In the genomic region with DNA sequence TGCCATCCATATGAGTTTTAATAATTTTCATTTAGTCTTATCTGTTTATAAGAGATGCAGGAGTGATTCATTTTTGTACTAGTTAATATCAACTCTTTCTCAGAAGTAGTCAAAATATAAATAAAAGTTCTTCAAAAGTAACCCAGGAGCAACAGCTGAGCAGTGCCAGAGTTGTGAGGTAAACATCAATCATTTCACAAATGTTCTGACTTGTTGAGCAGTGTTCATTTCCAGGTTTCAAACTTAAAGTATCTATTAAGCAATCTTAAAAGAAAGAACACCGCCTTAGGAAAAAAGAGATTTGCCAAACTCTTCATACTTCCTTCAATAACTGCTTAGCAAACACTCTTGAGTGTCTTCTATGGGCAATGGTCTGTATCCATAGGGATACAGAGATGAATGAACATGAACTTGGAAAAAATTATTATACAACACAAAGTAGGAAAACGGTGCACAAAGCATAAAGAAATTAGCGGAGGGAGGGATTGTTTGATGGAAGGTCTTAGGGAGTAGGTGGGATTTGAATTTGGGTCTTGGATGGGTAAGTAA, we compare ENCODE assay signal across 1 cellular context.
TF ChIP-seq lines count a peak whose summit lies in the region.

No MANE protein-coding gene starts in this region.

TF ChIP-seq in GM23338, 12 proteins besides CTCF, POLR2A, EP300 and RAD21:
- TF ChIP-seq JUNB (IDR thresholded peaks at IDR 0.05; ENCODE audit: unreplicated experiment) (no peak), EZH2phosphoT487 (IDR thresholded peaks at IDR 0.05; ENCODE audit: unreplicated experiment) (no peak), EZH2 (IDR thresholded peaks at IDR 0.05; ENCODE audit: low read depth, unreplicated experiment) (no peak), NANOG (IDR thresholded peaks at IDR 0.05; ENCODE audit: borderline replicate concordance) (no peak), ZNF114 (CRISPR knock-in tag; IDR thresholded peaks at IDR 0.05) (no peak), STAT1 (IDR thresholded peaks at IDR 0.05; ENCODE audit: unreplicated experiment) (no peak), CREB1 (CRISPR knock-in tag; IDR thresholded peaks at IDR 0.05; ENCODE audit: low read depth) (no peak)
- TF ChIP-seq, protein P1, sequence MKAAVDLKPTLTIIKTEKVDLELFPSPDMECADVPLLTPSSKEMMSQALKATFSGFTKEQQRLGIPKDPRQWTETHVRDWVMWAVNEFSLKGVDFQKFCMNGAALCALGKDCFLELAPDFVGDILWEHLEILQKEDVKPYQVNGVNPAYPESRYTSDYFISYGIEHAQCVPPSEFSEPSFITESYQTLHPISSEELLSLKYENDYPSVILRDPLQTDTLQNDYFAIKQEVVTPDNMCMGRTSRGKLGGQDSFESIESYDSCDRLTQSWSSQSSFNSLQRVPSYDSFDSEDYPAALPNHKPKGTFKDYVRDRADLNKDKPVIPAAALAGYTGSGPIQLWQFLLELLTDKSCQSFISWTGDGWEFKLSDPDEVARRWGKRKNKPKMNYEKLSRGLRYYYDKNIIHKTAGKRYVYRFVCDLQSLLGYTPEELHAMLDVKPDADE (IDR thresholded peaks at IDR 0.05) = no peak
